ENCODE assay signal across 7 cellular contexts in genomic region chr7:101792672-101793071, GRCh38. TPM values are rescaled to one million over a fixed set of nuclear protein-coding genes. Genes with fewer than 3 reads are reported as not detected.
DNase-seq lines count a peak whose midpoint lies in the region; TF ChIP-seq lines count a peak whose summit lies in the region.
"Not testable (repeated sequence)": the region's sequence is repeated elsewhere in the genome, so short reads cannot be mapped to it uniquely, and the experiment has no call there.

No MANE protein-coding gene starts in this region.

- H3K27ac ChIP-seq in PC-9, result peak overlapping the region; percentile 89
- H3K27ac ChIP-seq in epithelial cell of prostate, result peak overlapping the region; percentile 90
- H3K27ac ChIP-seq in hepatocyte, result peak overlapping the region; percentile 32
- H3K27ac ChIP-seq in osteoblast (ENCODE audit: low read depth, low read length), result peak overlapping the region; percentile 41
- H3K27ac ChIP-seq in uterus, result peak overlapping the region; percentile 44 to 78

- CTCF ChIA-PET in PC-9 (lab: Charles Lee), result interaction anchor here (0.7 to 0.8 kb wide), 2 partner anchors 50 to 79 kb away, joined by 3 to 4 read pairs; no protein-coding TSS in a partner anchor

- not testable (repeated sequence) for H2AFZ ChIP-seq in PC-9; hepatocyte; osteoblast (ENCODE audit: low read length)

- peaks cover 24% of the 10 kb centered on the region for H3F3A ChIP-seq in PC-9 (ENCODE audit: insufficient read depth, low read depth)

- intact Hi-C loops in PC-9 (cut with micrococcal nuclease; ENCODE audit: unreplicated experiment), result loop anchor here (1.0 to 5.0 kb wide), 3 partner anchors 23 to 63 kb away; no protein-coding TSS in a partner anchor
- intact Hi-C loops in cardiac septum (cut with DNase I); uterus (cut with DNase I; ENCODE audit: low total_unique reads): not testable (repeated sequence)

- H4K20me1 ChIP-seq in PC-9 (ENCODE audit: insufficient read depth); hepatocyte (ENCODE audit: insufficient read depth, poor library complexity, severe bottlenecking); osteoblast (ENCODE audit: insufficient read depth, low read length): not testable (repeated sequence)

- H3K9me3 ChIP-seq in PC-9 (ENCODE audit: insufficient read depth, low read depth); hepatocyte (ENCODE audit: low read depth); osteoblast (ENCODE audit: low read depth, low read length); uterus: not testable (repeated sequence)

- TF ChIP-seq POLR2A in uterus (IDR thresholded peaks at IDR 0.05), result not testable (repeated sequence)

- DNase-seq in PC-9; epithelial cell of prostate (ENCODE audit: low read depth, low spot score); hepatocyte (ENCODE audit: low spot score); osteoblast (ENCODE audit: insufficient read length, low spot score, missing footprints); uterus: not testable (repeated sequence)
- peak; percentile 5 for DNase-seq in activated effector memory CD4-positive, alpha-beta T cell treated with anti-CD3 and anti-CD28 coated beads, Interleukin-2, amount 50 U/mL, for 16 hours
- peak; percentile 26 for DNase-seq in cardiac septum (ENCODE audit: low spot score)

- BruUV-seq in PC-9 (replicated peaks; lab: Mats Ljungman, UMichigan), result TSS peak; percentile 47

- H3K4me3 ChIP-seq in PC-9; hepatocyte; osteoblast (ENCODE audit: insufficient read depth, low read length); uterus: not testable (repeated sequence)

- H3K36me3 ChIP-seq in PC-9 (ENCODE audit: low read depth); hepatocyte (replicated peaks; ENCODE audit: insufficient read depth, low read depth); osteoblast (ENCODE audit: insufficient read depth, low read length); uterus: not testable (repeated sequence)

- POLR2A ChIA-PET in PC-9 (lab: Charles Lee; ENCODE audit: unreplicated experiment), result not testable (repeated sequence)

- not testable (repeated sequence) for H3K27me3 ChIP-seq in PC-9 (ENCODE audit: insufficient read depth, low read depth); hepatocyte; osteoblast (ENCODE audit: insufficient read depth, low read length); uterus

- 90% methylated on average over 4 of the region's 4 CpGs for WGBS in hepatocyte (ENCODE audit: low lambda C conversion rate, missing lambda C conversion rate)

- peak overlapping the region; percentile 44 for H3K4me2 ChIP-seq in PC-9
- H3K4me2 ChIP-seq in hepatocyte; osteoblast (ENCODE audit: insufficient read depth, low read length): not testable (repeated sequence)

- not testable (repeated sequence) for TF ChIP-seq CTCF in PC-9 (conservative IDR thresholded peaks at IDR 0.05); hepatocyte (IDR thresholded peaks at IDR 0.05; ENCODE audit: poor library complexity); osteoblast (IDR thresholded peaks at IDR 0.05; ENCODE audit: extremely low read depth, low read depth, low read length); uterus (IDR thresholded peaks at IDR 0.05)

- not testable (repeated sequence) for H3K9me2 ChIP-seq in PC-9 (ENCODE audit: insufficient read depth); hepatocyte (replicated peaks; ENCODE audit: insufficient read depth)

- peaks cover 21% of the 10 kb centered on the region for H3K4me1 ChIP-seq in PC-9 (replicated peaks; ENCODE audit: insufficient read depth)
- H3K4me1 ChIP-seq in hepatocyte (ENCODE audit: insufficient read depth); osteoblast (ENCODE audit: insufficient read depth, low read length); uterus: not testable (repeated sequence)

- H3K79me2 ChIP-seq in PC-9 (ENCODE audit: low read depth); hepatocyte; osteoblast (ENCODE audit: insufficient read depth, low read length): not testable (repeated sequence)

RNA-seq across cellular contexts. Expression of gene CUX1, which starts 24.8 kb away (rescaled TPM):
- total RNA-seq in PC-9 (2021), result 79.8 and 83.3 TPM in 2 replicates
- total RNA-seq in cardiac septum, result 171 TPM
- 60.1 and 64.3 TPM in 2 replicates for total RNA-seq in hepatocyte
- polyA plus RNA-seq in hepatocyte, result 76.8 and 92.5 TPM in 2 replicates
- 39.2 and 41.6 TPM in 2 replicates for total RNA-seq in osteoblast
- 100 to 1,000 TPM in 1 of 4 donors, 10 to 100 TPM in 3; 58.2 to 295 (median 76.9) TPM for total RNA-seq in uterus

Comparison
In these comparisons a context has a peak if more than half of its experiments do, and no peak if none do; other contexts are left out.
1. H3K27ac ChIP-seq: peak in every context shown above with its lines; median percentile 90 in epithelial cell of prostate; 89 in PC-9; 61 in uterus; 41 in osteoblast; 32 in hepatocyte.